25 cellular contexts compared by ENCODE assay signal in genomic region chr22:32600184-32600583, GRCh38.
"Had no signal": no experiment of that assay in that cellular context is flagged by ENCODE, and none has a peak within 500 bp of the region (broad histone marks: within the 10 kb centered on the region; RNA-seq: fewer than 3 reads in every experiment).

No MANE protein-coding gene starts in this region.

- H3K27ac ChIP-seq: hepatocyte, left lung, lower lobe of right lung, ovary, right atrium auricular region, skin epidermis, suprapubic skin, thoracic aorta, tibial artery, upper lobe of right lung had no signal

- H3K4me3 Mint-ChIP-seq: naive thymus-derived CD4-positive, alpha-beta T cell; natural killer cell treated with Interleukin-12 subunit alpha and Interleukin-12 subunit beta and Interleukin-15 and Interleukin-18, amount 100 ng/mL, for 72 hours; stimulated activated effector memory CD8-positive, alpha-beta T cell treated with anti-CD3 and anti-CD28 coated beads, Interleukin-12 subunit alpha, Interleukin-12 subunit beta, amount 100 ng/mL, for 72 hours; stimulated activated naive CD8-positive, alpha-beta T cell treated with anti-CD3 and anti-CD28 coated beads, Interleukin-15, Interleukin-2, amounts not matched to agents 100 ng/mL and 50 ng/mL, for 24 hours had no signal

- H3K9me3 Mint-ChIP-seq: natural killer cell treated with Interleukin-12 subunit alpha and Interleukin-12 subunit beta and Interleukin-15 and Interleukin-18, amount 100 ng/mL, for 72 hours; stimulated activated effector memory CD8-positive, alpha-beta T cell treated with anti-CD3 and anti-CD28 coated beads, Interleukin-12 subunit alpha, Interleukin-12 subunit beta, amount 100 ng/mL, for 72 hours; stimulated activated naive CD8-positive, alpha-beta T cell treated with anti-CD3 and anti-CD28 coated beads, Interleukin-15, Interleukin-2, amounts not matched to agents 100 ng/mL and 50 ng/mL, for 24 hours had no signal

- H3K79me2 ChIP-seq: hepatocyte had no signal

- H3K27ac Mint-ChIP-seq: naive thymus-derived CD4-positive, alpha-beta T cell; natural killer cell treated with Interleukin-12 subunit alpha and Interleukin-12 subunit beta and Interleukin-15 and Interleukin-18, amount 100 ng/mL, for 72 hours; progenitor cell of endocrine pancreas; stimulated activated effector memory CD8-positive, alpha-beta T cell treated with anti-CD3 and anti-CD28 coated beads, Interleukin-12 subunit alpha, Interleukin-12 subunit beta, amount 100 ng/mL, for 72 hours; stimulated activated naive CD8-positive, alpha-beta T cell treated with anti-CD3 and anti-CD28 coated beads, Interleukin-15, Interleukin-2, amounts not matched to agents 100 ng/mL and 50 ng/mL, for 24 hours had no signal

- H3K4me1 Mint-ChIP-seq: stimulated activated effector memory CD8-positive, alpha-beta T cell treated with anti-CD3 and anti-CD28 coated beads, Interleukin-12 subunit alpha, Interleukin-12 subunit beta, amount 100 ng/mL, for 72 hours had no signal

- H3K4me3 ChIP-seq: hepatocyte, left lung, lower lobe of right lung, mucosa of descending colon, ovary, right atrium auricular region, skin epidermis, suprapubic skin, thoracic aorta, tibial artery, upper lobe of right lung had no signal

- H3K36me3 Mint-ChIP-seq: naive thymus-derived CD4-positive, alpha-beta T cell; natural killer cell treated with Interleukin-12 subunit alpha and Interleukin-12 subunit beta and Interleukin-15 and Interleukin-18, amount 100 ng/mL, for 72 hours; stimulated activated effector memory CD8-positive, alpha-beta T cell treated with anti-CD3 and anti-CD28 coated beads, Interleukin-12 subunit alpha, Interleukin-12 subunit beta, amount 100 ng/mL, for 72 hours had no signal

- H3K27me3 Mint-ChIP-seq: stimulated activated naive CD8-positive, alpha-beta T cell treated with anti-CD3 and anti-CD28 coated beads, Interleukin-15, Interleukin-2, amounts not matched to agents 100 ng/mL and 50 ng/mL, for 24 hours had no signal

- H3K36me3 ChIP-seq: left lung, lower lobe of right lung, ovary, right atrium auricular region, suprapubic skin, thoracic aorta, tibial artery, upper lobe of right lung had no signal

- H3K4me1 ChIP-seq: left lung, lower lobe of right lung, tibial artery, upper lobe of right lung had no signal

- ATAC-seq: left cardiac atrium; left lung; lower lobe of right lung; mucosa of descending colon; naive thymus-derived CD4-positive, alpha-beta T cell; natural killer cell treated with Interleukin-12 subunit alpha and Interleukin-12 subunit beta and Interleukin-15 and Interleukin-18, amount 100 ng/mL, for 72 hours; sciatic nerve; stimulated activated effector memory CD8-positive, alpha-beta T cell treated with anti-CD3 and anti-CD28 coated beads, Interleukin-12 subunit alpha, Interleukin-12 subunit beta, amount 100 ng/mL, for 72 hours; upper lobe of right lung had no signal

- DNase-seq: kidney glomerular epithelial cell; left cardiac atrium; left lung; lower lobe of right lung; mammary epithelial cell; mesenchymal stem cell; midbrain; mucosa of descending colon; naive thymus-derived CD4-positive, alpha-beta T cell; ovary; stimulated activated CD4-positive, alpha-beta T cell treated with anti-CD3 and anti-CD28 coated beads, Interleukin-4, amount 100 ng/mL, for 24 hours; stimulated activated naive CD4-positive, alpha-beta T cell; tibial artery; trophoblast cell; upper lobe of right lung had no signal

- H3K4me2 ChIP-seq: hepatocyte had no signal

- H3K27me3 ChIP-seq: hepatocyte, left lung, ovary, right atrium auricular region, suprapubic skin, upper lobe of right lung had no signal

- H3K9me3 ChIP-seq: left lung, lower lobe of right lung, mucosa of descending colon, ovary, right atrium auricular region, suprapubic skin, thoracic aorta, tibial artery, upper lobe of right lung had no signal
